18 cellular contexts compared by ENCODE assay signal in genomic region chr2:63821396-63821795, GRCh38.
"Had no signal": no experiment of that assay in that cellular context is flagged by ENCODE, and none has a peak within 500 bp of the region (broad histone marks: within the 10 kb centered on the region; RNA-seq: fewer than 3 reads in every experiment).

No MANE protein-coding gene starts in this region.

- DNase-seq: activated CD4-positive, alpha-beta memory T cell treated with anti-CD3 and anti-CD28 coated beads for 36 hours; activated CD4-positive, alpha-beta T cell treated with anti-CD3 and anti-CD28 coated beads for 1 hour; activated CD8-positive, alpha-beta memory T cell treated with anti-CD3 and anti-CD28 coated beads, Interleukin-2, amount 10 ng/mL, durations not matched to agents 7 days and 5 days; activated naive CD4-positive, alpha-beta T cell treated with anti-CD3 and anti-CD28 coated beads, Interleukin-2, amount 50 U/mL, for 16 hours; activated T-cell treated with anti-CD3 and anti-CD28 coated beads, Interleukin-2, amount 50 U/mL, for 1 hour; hippocampal formation; kidney; left ventricle myocardium inferior; mesenchymal stem cell; occipital lobe; right cardiac atrium; small intestine; stimulated activated naive CD8-positive, alpha-beta T cell treated with anti-CD3 and anti-CD28 coated beads, Interleukin-15, Interleukin-2, amounts not matched to agents 100 U/mL and 50 U/mL, for 24 hours; T-helper 1 cell had no signal

- H3K27ac ChIP-seq: suprapubic skin had no signal

- H3K27me3 ChIP-seq: suprapubic skin had no signal

- ATAC-seq: activated CD8-positive, alpha-beta memory T cell treated with anti-CD3 and anti-CD28 coated beads, Interleukin-2, amount 10 ng/mL, durations not matched to agents 7 days and 5 days; esophagus mucosa; natural killer cell treated with Interleukin-12 subunit alpha and Interleukin-12 subunit beta and Interleukin-15 and Interleukin-18, amount 100 ng/mL, for 72 hours; stimulated activated naive CD8-positive, alpha-beta T cell treated with anti-CD3 and anti-CD28 coated beads, Interleukin-15, Interleukin-2, amounts not matched to agents 100 U/mL and 50 U/mL, for 24 hours had no signal

- H3K9me3 ChIP-seq: left ventricle myocardium inferior, suprapubic skin had no signal

- FAIRE-seq: colon had no signal

- H3K36me3 ChIP-seq: left ventricle myocardium inferior, suprapubic skin had no signal

- H3K4me3 ChIP-seq: left ventricle myocardium inferior, suprapubic skin had no signal
